Comparison of ENCODE assay signal across 8 cellular contexts in the genomic region with DNA sequence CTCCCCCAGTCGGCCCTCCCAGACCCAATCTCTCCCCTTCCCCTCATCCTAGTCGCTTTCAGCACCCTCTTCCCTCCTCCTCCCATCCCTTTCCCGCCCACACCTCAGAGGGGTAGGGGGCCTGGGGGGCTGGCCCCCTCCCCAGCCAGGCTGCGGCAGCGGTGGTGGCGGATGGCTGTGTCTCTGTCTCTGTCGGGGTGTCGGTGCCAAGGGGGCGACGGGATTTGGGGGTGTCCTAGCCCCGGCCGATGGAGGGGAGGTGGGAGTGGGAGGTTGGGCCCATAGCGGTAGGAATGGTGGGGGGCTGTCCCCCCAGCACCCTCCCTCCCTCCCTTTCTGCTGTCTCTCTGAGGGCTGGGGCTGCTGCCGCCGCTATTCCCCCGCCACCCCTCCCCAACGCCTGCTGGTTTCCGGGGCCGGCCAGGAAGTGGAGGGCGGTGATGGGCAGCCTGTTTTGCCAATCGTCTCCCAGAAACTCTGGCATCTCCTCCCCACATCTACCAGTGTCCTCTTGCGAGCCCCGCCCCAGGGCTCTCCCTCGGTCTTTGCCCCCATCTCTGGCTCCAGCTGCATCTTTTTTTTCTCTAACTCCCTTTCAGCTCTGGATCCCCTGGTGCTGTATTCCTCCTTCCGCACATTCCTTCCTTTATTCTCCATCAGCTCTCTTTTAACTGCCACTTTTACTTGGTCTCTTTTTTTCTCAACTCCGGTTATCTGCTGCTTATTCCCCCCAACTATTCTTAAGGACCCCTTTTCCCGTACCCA. TPM values are rescaled to one million over a fixed set of nuclear protein-coding genes. Genes with fewer than 3 reads are reported as not detected.
DNase-seq lines count a peak whose midpoint lies in the region; ATAC-seq and TF ChIP-seq lines count a peak whose summit lies in the region.

A gene with protein sequence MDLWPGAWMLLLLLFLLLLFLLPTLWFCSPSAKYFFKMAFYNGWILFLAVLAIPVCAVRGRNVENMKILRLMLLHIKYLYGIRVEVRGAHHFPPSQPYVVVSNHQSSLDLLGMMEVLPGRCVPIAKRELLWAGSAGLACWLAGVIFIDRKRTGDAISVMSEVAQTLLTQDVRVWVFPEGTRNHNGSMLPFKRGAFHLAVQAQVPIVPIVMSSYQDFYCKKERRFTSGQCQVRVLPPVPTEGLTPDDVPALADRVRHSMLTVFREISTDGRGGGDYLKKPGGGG (minus strand): TSS at position 374 of the 765 bp plus-strand sequence. CDS start 4,588 bp downstream, outside the sequence.

- peaks cover 33% of the 10 kb centered on the region for H3K4me1 ChIP-seq in PC-3 (ENCODE audit: insufficient read depth, low read length)

- no peaks in the 10 kb centered on the region for H3K9me3 ChIP-seq in PC-3 (ENCODE audit: low read length)

- no peak for TF ChIP-seq CTCF in PC-3 (conservative IDR thresholded peaks at IDR 0.05; ENCODE audit: low read depth, low read length)

- H3K4me3 ChIP-seq in PC-3 (ENCODE audit: low read length): peak within 1 kb of the TSS; percentile 94

- peaks cover 3% of the 10 kb centered on the region for H3K36me3 ChIP-seq in PC-3 (ENCODE audit: low read depth, low read length)

- peak within 1 kb of the TSS; percentile 83 for H3K27ac ChIP-seq in PC-3 (ENCODE audit: low read length)

- H3F3A ChIP-seq in PC-3 (ENCODE audit: low read length, unreplicated experiment): no peaks in the 10 kb centered on the region

- intact Hi-C loops in PC-3 (cut with micrococcal nuclease): loop anchor here (1.0 to 5.0 kb wide), 2 partner anchors 22 to 219 kb away; partner anchors contain the start of genes NELFE, PPT2 and SKIC2

- H3K27me3 ChIP-seq in PC-3 (ENCODE audit: low read length): no peaks in the 10 kb centered on the region

- in situ Hi-C loops in KBM-7 (cut with MboI; ENCODE audit: low pct_unique_long_range_greater_than_20kb, low sequenced_read_pairs): no loop called here

- POLR2A ChIA-PET in PC-3 (lab: Charles Lee; ENCODE audit: unreplicated experiment): interaction anchor here (0.5 to 0.6 kb wide), 2 partner anchors 14 to 37 kb away, joined by 3 to 5 read pairs; partner anchors contain the start of gene PBX2

- CTCF ChIA-PET in PC-3 (lab: Charles Lee): no interaction called here

- H3K9ac ChIP-seq in PC-3 (ENCODE audit: low read length): peak within 1 kb of the TSS; percentile 90

- H2AFZ ChIP-seq in PC-3 (ENCODE audit: low read length): peak within 1 kb of the TSS; percentile 95

- peak; percentile 37 for ATAC-seq in GM21367 (IDR thresholded peaks at IDR 0.05; ENCODE audit: unreplicated experiment)
- ATAC-seq in PC-3: peak; percentile 60

- no TSS peak for BruUV-seq in PC-3 (replicated peaks; lab: Mats Ljungman, UMichigan)

- H3K9me2 ChIP-seq in PC-3 (replicated peaks; ENCODE audit: low read length): no peaks in the 10 kb centered on the region

- H3K4me2 ChIP-seq in PC-3 (ENCODE audit: low read length): peak within 1 kb of the TSS; percentile 93

- H3K79me2 ChIP-seq in PC-3 (ENCODE audit: low read length): peaks cover 33% of the 10 kb centered on the region

- no peaks in the 10 kb centered on the region for H4K20me1 ChIP-seq in PC-3 (ENCODE audit: low read length)

- DNase-seq in CD1c-positive myeloid dendritic cell (ENCODE audit: extremely low spot score): peak; percentile 95
- DNase-seq in KBM-7: peak; percentile 98
- peak; percentile 94 for DNase-seq in PC-3
- peak; percentile 95 for DNase-seq in activated T-cell treated with anti-CD3 and anti-CD28 coated beads for 4 hours
- peak; percentile 98 for DNase-seq in epidermal melanocyte (ENCODE audit: insufficient read length, low spot score)
- peak; percentile 93 for DNase-seq in middle frontal gyrus (ENCODE audit: extremely low spot score, low spot score)
- peak; percentile 91 to 92 for DNase-seq in stimulated activated CD8-positive, alpha-beta memory T cell treated with anti-CD3 and anti-CD28 coated beads, Interleukin-15, amount 100 ng/mL, for 48 hours (ENCODE audit: low read depth in 2 of 2)

RNA-seq across cellular contexts. Expression of the gene that starts here (rescaled TPM):
- total RNA-seq in PC-3 (2014; rRNA removed): 54.7 and 59.6 TPM in 2 replicates

Comparison
In these comparisons a context has a peak if more than half of its experiments do, and no peak if none do; other contexts are left out.
1. Peak in every context shown above with its lines: DNase-seq, ATAC-seq, H3K4me3 ChIP-seq and H3K27ac ChIP-seq.